ENCODE assay signal across 23 cellular contexts in the genomic region with DNA sequence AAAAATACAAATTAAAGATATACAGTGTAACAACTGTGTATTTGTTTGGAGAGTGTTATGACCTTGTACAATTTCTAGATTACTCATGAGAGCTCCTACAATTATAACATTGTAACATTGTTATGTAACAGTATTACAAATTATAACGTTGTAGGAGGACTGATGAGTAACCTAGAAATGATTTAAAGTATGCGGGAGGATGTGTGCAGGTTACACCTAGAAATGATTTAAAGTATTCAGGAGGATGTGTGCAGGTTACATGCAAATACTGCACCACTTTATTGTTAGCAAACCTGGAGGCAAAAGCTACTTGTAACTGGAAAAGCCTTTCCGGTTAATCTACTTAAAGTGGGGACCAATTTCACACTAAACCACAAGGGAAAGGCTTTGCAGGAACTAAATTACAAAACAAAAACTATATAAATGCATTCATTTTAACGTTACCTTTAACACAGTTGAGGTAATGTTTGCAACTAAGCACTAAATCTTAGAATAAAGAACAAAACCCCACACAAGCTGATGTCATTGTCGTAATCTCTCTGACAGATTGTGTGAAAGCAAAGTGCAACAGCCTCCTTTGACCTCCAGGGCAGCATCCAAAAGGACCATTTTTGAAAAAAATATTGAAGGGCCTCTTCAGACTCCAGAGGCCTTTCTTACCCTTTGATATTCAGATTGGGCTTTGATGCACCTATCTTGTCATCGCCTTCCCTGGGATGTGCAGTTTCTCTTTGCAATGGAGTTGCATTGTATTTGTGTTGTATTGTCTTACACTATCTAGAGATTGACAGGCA.
DNase-seq lines count a peak whose midpoint lies in the region; TF ChIP-seq lines count a peak whose summit lies in the region.
"Had no signal": no experiment of that assay in that cellular context is flagged by ENCODE, and none has a peak within 500 bp of the region (broad histone marks: within the 10 kb centered on the region; RNA-seq: fewer than 3 reads in every experiment).

No MANE protein-coding gene starts in this region.

- 81 to 90% methylated on average over 5 to 6 of the region's 6 CpGs for WGBS in endodermal cell (ENCODE audit: insufficient coverage in 1 of 2, insufficient read length in 1 of 2), 2 experiments
- 81% methylated on average over 6 of the region's 6 CpGs for WGBS in esophagus muscularis mucosa

- POLR2A ChIA-PET in RWPE1 (lab: Yijun Ruan, JAX; ENCODE audit: low non-redundant PET) = no interaction called here

- no peaks in the 10 kb centered on the region for H3K36me3 ChIP-seq in endodermal cell (ENCODE audit: control insufficient read depth, insufficient read depth, low read length)
- no peaks in the 10 kb centered on the region for H3K36me3 ChIP-seq in esophagus muscularis mucosa
- H3K36me3 ChIP-seq: tibial nerve, WERI-Rb-1 had no signal

- intact Hi-C loops in Calu3 (cut with micrococcal nuclease; ENCODE audit: unreplicated experiment) = no loop called here
- intact Hi-C loops in esophagus muscularis mucosa (cut with DNase I) = no loop called here
- intact Hi-C loops in posterior cingulate gyrus (cut with DNase I) = no loop called here

- TF ChIP-seq POLR2A in esophagus muscularis mucosa (IDR thresholded peaks at IDR 0.05; ENCODE audit: low read depth) = no peak

- BruUV-seq in Calu3 (replicated peaks; lab: Mats Ljungman, UMichigan) = no TSS peak

- no peak overlapping the region for H3K9ac ChIP-seq in endodermal cell (ENCODE audit: extremely low read depth, low read length, poor library complexity, severe bottlenecking)

- H3K36me3 Mint-ChIP-seq in Calu3 (ENCODE audit: insufficient read depth, unreplicated experiment) = no peaks in the 10 kb centered on the region
- no peaks in the 10 kb centered on the region for H3K36me3 Mint-ChIP-seq in endodermal cell (ENCODE audit: low read depth)
- H3K36me3 Mint-ChIP-seq in progenitor cell of endocrine pancreas (ENCODE audit: insufficient read depth) = peaks cover 7% of the 10 kb centered on the region
- H3K36me3 Mint-ChIP-seq: mesothelial cell of epicardium had no signal

- TF ChIP-seq CTCF in Calu3 (IDR thresholded peaks at IDR 0.05; ENCODE audit: unreplicated experiment) (peak; percentile 33), RWPE1 (conservative IDR thresholded peaks at IDR 0.05; ENCODE audit: low read depth) (no peak), endodermal cell (conservative IDR thresholded peaks at IDR 0.05) (peak; percentile 56), progenitor cell of endocrine pancreas (IDR thresholded peaks at IDR 0.05; ENCODE audit: unreplicated experiment) (peak; percentile 13), esophagus muscularis mucosa (IDR thresholded peaks at IDR 0.05) (no peak)

- H3K4me3 ChIP-seq in endodermal cell (ENCODE audit: low read length) (no peak overlapping the region), esophagus muscularis mucosa (no peak overlapping the region)
- H3K4me3 ChIP-seq: A549, K562, tibial nerve had no signal

- H3K9me3 Mint-ChIP-seq in Calu3 (ENCODE audit: low read depth, unreplicated experiment) (no peaks in the 10 kb centered on the region), endodermal cell (no peaks in the 10 kb centered on the region), progenitor cell of endocrine pancreas (ENCODE audit: low read depth) (no peaks in the 10 kb centered on the region)
- H3K9me3 Mint-ChIP-seq: activated naive CD4-positive, alpha-beta T cell treated with anti-CD3 and anti-CD28 coated beads for 36 hours; mesothelial cell of epicardium had no signal

- CTCF ChIA-PET in Calu3 (lab: Charles Lee) = interaction anchor here (0.5 to 2.5 kb wide), 5 partner anchors 10 to 501 kb away, joined by 3 to 12 read pairs (median 3); no protein-coding TSS in a partner anchor
- CTCF ChIA-PET in RWPE1 (lab: Yijun Ruan, JAX) = interaction anchor here (0.6 to 0.9 kb wide), 2 partner anchors 121 to 511 kb away, joined by 5 read pairs; no protein-coding TSS in a partner anchor

- H3K9me3 ChIP-seq in endodermal cell (ENCODE audit: control insufficient read depth, low read length) = no peaks in the 10 kb centered on the region
- no peaks in the 10 kb centered on the region for H3K9me3 ChIP-seq in esophagus muscularis mucosa
- H3K9me3 ChIP-seq: A549, tibial nerve had no signal

- DNase-seq in Calu3 (peak; percentile 29), RWPE1 (ENCODE audit: low spot score) (peak; percentile 82), endodermal cell (no peak), progenitor cell of endocrine pancreas (ENCODE audit: low spot score, unreplicated experiment) (no peak), NCI-H2081 (lab: John Stamatoyannopoulos, UW) (no peak), NCI-H446 (lab: John Stamatoyannopoulos, UW) (no peak), esophagus muscularis mucosa (ENCODE audit: extremely low spot score) (no peak), posterior cingulate gyrus (no peak)
- DNase-seq: activated CD4-positive, alpha-beta T cell treated with anti-CD3 and anti-CD28 coated beads for 4 hours; activated CD8-positive, alpha-beta T cell treated with anti-CD3 and anti-CD28 coated beads, Interleukin-2, amount 10 ng/mL, durations not matched to agents 7 days and 5 days; activated naive CD4-positive, alpha-beta T cell treated with anti-CD3 and anti-CD28 coated beads for 36 hours; DND-41; NCI-H1092 treated with DMSO at 0.1 percent for 48 hours; NCI-H1930; NCI-H748 treated with DMSO at 0.1 percent for 48 hours; SHP77 treated with DMSO at 0.1 percent for 48 hours; stimulated activated CD4-positive, alpha-beta T cell treated with anti-CD3 and anti-CD28 coated beads, Interleukin-15, amount 100 ng/mL, for 24 hours; stimulated activated CD4-positive, alpha-beta T cell treated with anti-CD3 and anti-CD28 coated beads, Interleukin-4, amount 100 ng/mL, for 4 hours; WERI-Rb-1 had no signal

- peaks cover 20% of the 10 kb centered on the region for H3K4me1 Mint-ChIP-seq in Calu3 (ENCODE audit: low read depth, unreplicated experiment)
- no peaks in the 10 kb centered on the region for H3K4me1 Mint-ChIP-seq in endodermal cell
- peaks cover 6% of the 10 kb centered on the region for H3K4me1 Mint-ChIP-seq in progenitor cell of endocrine pancreas (ENCODE audit: low read depth)

- TF ChIP-seq EP300 in esophagus muscularis mucosa (IDR thresholded peaks at IDR 0.05) = no peak

- H3K27ac ChIP-seq in RWPE1 (peak overlapping the region; percentile 65), endodermal cell (ENCODE audit: low read depth, low read length) (no peak overlapping the region), esophagus muscularis mucosa (replicated peaks in 1 of 4) (no peak overlapping the region)
- H3K27ac ChIP-seq: A549, WERI-Rb-1 had no signal

- H3K27me3 ChIP-seq in endodermal cell (ENCODE audit: control insufficient read depth, insufficient read depth, low read length, poor library complexity, severe bottlenecking) = no peaks in the 10 kb centered on the region
- no peaks in the 10 kb centered on the region for H3K27me3 ChIP-seq in esophagus muscularis mucosa
- H3K27me3 ChIP-seq: tibial nerve had no signal

- H3K4me1 ChIP-seq in endodermal cell (ENCODE audit: control insufficient read depth, insufficient read depth, low read length) (no peaks in the 10 kb centered on the region), esophagus muscularis mucosa (peaks cover 0 to 6% (median 0%) of the 10 kb centered on the region in 4 donors)

- H3K4me3 Mint-ChIP-seq in Calu3 (ENCODE audit: low read depth, unreplicated experiment) (no peak overlapping the region), endodermal cell (no peak overlapping the region), progenitor cell of endocrine pancreas (ENCODE audit: low read depth) (no peak overlapping the region)
- H3K4me3 Mint-ChIP-seq: activated CD8-positive, alpha-beta T cell treated with anti-CD3 and anti-CD28 coated beads, Interleukin-2, amount 10 ng/mL, durations not matched to agents 7 days and 5 days; activated naive CD4-positive, alpha-beta T cell treated with anti-CD3 and anti-CD28 coated beads for 36 hours; mesothelial cell of epicardium had no signal

- H3K27me3 Mint-ChIP-seq in Calu3 (ENCODE audit: unreplicated experiment) (no peaks in the 10 kb centered on the region), endodermal cell (ENCODE audit: insufficient read depth) (no peaks in the 10 kb centered on the region), progenitor cell of endocrine pancreas (no peaks in the 10 kb centered on the region)

- H3K27ac Mint-ChIP-seq in Calu3 (ENCODE audit: unreplicated experiment) (peak overlapping the region; percentile 5), endodermal cell (no peak overlapping the region), progenitor cell of endocrine pancreas (no peak overlapping the region)
- H3K27ac Mint-ChIP-seq: activated CD8-positive, alpha-beta T cell treated with anti-CD3 and anti-CD28 coated beads, Interleukin-2, amount 10 ng/mL, durations not matched to agents 7 days and 5 days; activated naive CD4-positive, alpha-beta T cell treated with anti-CD3 and anti-CD28 coated beads for 36 hours; mesothelial cell of epicardium had no signal

Comparison
In these comparisons a context has a peak if more than half of its experiments do, and no peak if none do; other contexts are left out.
1. DNase-seq: peak in Calu3 (single experiment) and RWPE1 (single experiment); none in endodermal cell (single experiment), progenitor cell of endocrine pancreas (single experiment), NCI-H2081 (0 of 2), NCI-H446 (0 of 2), esophagus muscularis mucosa (single experiment) and posterior cingulate gyrus (0 of 10).
2. CTCF ChIP-seq: peak in Calu3 (single experiment), endodermal cell (single experiment) and progenitor cell of endocrine pancreas (single experiment); none in RWPE1 (single experiment) and esophagus muscularis mucosa (0 of 3).